In the genomic region with DNA sequence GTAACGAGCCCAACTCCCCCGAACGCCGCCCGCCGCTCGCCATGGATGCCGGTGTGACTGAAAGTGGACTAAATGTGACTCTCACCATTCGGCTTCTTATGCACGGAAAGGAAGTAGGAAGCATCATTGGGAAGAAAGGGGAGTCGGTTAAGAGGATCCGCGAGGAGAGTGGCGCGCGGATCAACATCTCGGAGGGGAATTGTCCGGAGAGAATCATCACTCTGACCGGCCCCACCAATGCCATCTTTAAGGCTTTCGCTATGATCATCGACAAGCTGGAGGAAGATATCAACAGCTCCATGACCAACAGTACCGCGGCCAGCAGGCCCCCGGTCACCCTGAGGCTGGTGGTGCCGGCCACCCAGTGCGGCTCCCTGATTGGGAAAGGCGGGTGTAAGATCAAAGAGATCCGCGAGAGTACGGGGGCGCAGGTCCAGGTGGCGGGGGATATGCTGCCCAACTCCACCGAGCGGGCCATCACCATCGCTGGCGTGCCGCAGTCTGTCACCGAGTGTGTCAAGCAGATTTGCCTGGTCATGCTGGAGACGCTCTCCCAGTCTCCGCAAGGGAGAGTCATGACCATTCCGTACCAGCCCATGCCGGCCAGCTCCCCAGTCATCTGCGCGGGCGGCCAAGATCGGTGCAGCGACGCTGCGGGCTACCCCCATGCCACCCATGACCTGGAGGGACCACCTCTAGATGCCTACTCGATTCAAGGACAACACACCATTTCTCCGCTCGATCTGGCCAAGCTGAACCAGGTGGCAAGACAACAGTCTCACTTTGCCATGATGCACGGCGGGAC, we compare ENCODE assay signal across 2 cellular contexts.
A peak's percentile ranks its signal among the peaks of the same experiment; 100 is the strongest.
TF ChIP-seq lines count a peak whose summit lies in the region.

No MANE protein-coding gene starts in this region.

TF ChIP-seq in SK-N-SH treated with all-trans-retinoic acid at 6 μM for 48 hours, 23 proteins besides CTCF, POLR2A, EP300 and RAD21 (continued from another document):
- TF ChIP-seq, protein P1, sequence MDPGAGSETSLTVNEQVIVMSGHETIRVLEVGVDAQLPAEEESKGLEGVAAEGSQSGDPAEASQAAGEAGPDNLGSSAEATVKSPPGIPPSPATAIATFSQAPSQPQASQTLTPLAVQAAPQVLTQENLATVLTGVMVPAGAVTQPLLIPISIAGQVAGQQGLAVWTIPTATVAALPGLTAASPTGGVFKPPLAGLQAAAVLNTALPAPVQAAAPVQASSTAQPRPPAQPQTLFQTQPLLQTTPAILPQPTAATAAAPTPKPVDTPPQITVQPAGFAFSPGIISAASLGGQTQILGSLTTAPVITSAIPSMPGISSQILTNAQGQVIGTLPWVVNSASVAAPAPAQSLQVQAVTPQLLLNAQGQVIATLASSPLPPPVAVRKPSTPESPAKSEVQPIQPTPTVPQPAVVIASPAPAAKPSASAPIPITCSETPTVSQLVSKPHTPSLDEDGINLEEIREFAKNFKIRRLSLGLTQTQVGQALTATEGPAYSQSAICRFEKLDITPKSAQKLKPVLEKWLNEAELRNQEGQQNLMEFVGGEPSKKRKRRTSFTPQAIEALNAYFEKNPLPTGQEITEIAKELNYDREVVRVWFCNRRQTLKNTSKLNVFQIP (CRISPR knock-in tag; IDR thresholded peaks at IDR 0.05; ENCODE audit: borderline replicate concordance, low read depth), result no peak
- no peak for TF ChIP-seq ZFP30 (CRISPR knock-in tag; IDR thresholded peaks at IDR 0.05)
- TF ChIP-seq RARB (CRISPR knock-in tag; IDR thresholded peaks at IDR 0.05), result no peak
- no peak for TF ChIP-seq PATZ1 (CRISPR knock-in tag; IDR thresholded peaks at IDR 0.05; ENCODE audit: borderline replicate concordance)
- no peak for TF ChIP-seq ZNF565 (CRISPR knock-in tag; conservative IDR thresholded peaks at IDR 0.05; ENCODE audit: low read depth)
- no peak for TF ChIP-seq TSHZ2 (CRISPR knock-in tag; IDR thresholded peaks at IDR 0.05)
- no peak for TF ChIP-seq CREB5 (CRISPR knock-in tag; IDR thresholded peaks at IDR 0.05; ENCODE audit: low read depth)
- TF ChIP-seq ESRRG (CRISPR knock-in tag; IDR thresholded peaks at IDR 0.05), result no peak
- no peak for TF ChIP-seq PPARA (CRISPR knock-in tag; IDR thresholded peaks at IDR 0.05; ENCODE audit: borderline replicate concordance)
- TF ChIP-seq OSR1 (CRISPR knock-in tag; IDR thresholded peaks at IDR 0.05), result no peak

TF ChIP-seq in GM12878, 131 proteins besides CTCF, POLR2A, EP300 and RAD21 (continued from another document and continues in another):
- TF ChIP-seq TBL1XR1 (IDR thresholded peaks at IDR 0.05; ENCODE audit: low read depth, low read length) (no peak; the same call in 1 of the 2 replicates), NRF1 (conservative IDR thresholded peaks at IDR 0.05; ENCODE audit: low read depth, low read length) (no peak), GATAD2B (conservative IDR thresholded peaks at IDR 0.05; ENCODE audit: low read depth) (0 out of 2 replicates have a peak, but pooled peaks have one; percentile 22), FOXM1 (IDR thresholded peaks at IDR 0.05; ENCODE audit: low read depth, low read length) (no peak), MLLT1 (IDR thresholded peaks at IDR 0.05) (peak; percentile 88), TCF12 (IDR thresholded peaks at IDR 0.05; ENCODE audit: low read depth, low read length) (peak; percentile 40; the same call in 1 of the 2 replicates), RELB (IDR thresholded peaks at IDR 0.05; ENCODE audit: low read depth) (peak; percentile 15; the same call in 1 of the 2 replicates), TCF7 (IDR thresholded peaks at IDR 0.05; ENCODE audit: borderline replicate concordance) (peak; percentile 75), NR2C2 (IDR thresholded peaks at IDR 0.05; ENCODE audit: borderline replicate concordance, control insufficient read depth, insufficient read length, low read depth) (no peak), PAX8 (IDR thresholded peaks at IDR 0.05) (no peak), SIN3A (IDR thresholded peaks at IDR 0.05; ENCODE audit: low read depth, low read length) (no peak), ZNF622 (IDR thresholded peaks at IDR 0.05) (no peak), SP1 (IDR thresholded peaks at IDR 0.05; ENCODE audit: low read depth, low read length) (no peak), HCFC1 (IDR thresholded peaks at IDR 0.05; ENCODE audit: low read length) (no peak), HSF1 (IDR thresholded peaks at IDR 0.05; ENCODE audit: low read depth, low read length) (no peak), SUZ12 (IDR thresholded peaks at IDR 0.05; ENCODE audit: unreplicated experiment) (no peak), POU2F2 (IDR thresholded peaks at IDR 0.05; ENCODE audit: borderline replicate concordance, low read depth, low read length) (0 out of 3 replicates have a peak, but pooled peaks have one; percentile 10), EGR1 (IDR thresholded peaks at IDR 0.05; ENCODE audit: borderline replicate concordance in 1 of 2, low read depth in 2 of 2, low read length in 2 of 2) (no peak), SPI1 (IDR thresholded peaks at IDR 0.05; ENCODE audit: borderline replicate concordance, insufficient read depth, low read depth, low read length) (no peak), MYB (IDR thresholded peaks at IDR 0.05; ENCODE audit: borderline replicate concordance, low read depth, low read length) (no peak), ZNF24 (IDR thresholded peaks at IDR 0.05) (no peak), LARP7 (IDR thresholded peaks at IDR 0.05) (peak; percentile 71), ETV6 (conservative IDR thresholded peaks at IDR 0.05 in 1 of 2, IDR thresholded peaks at IDR 0.05 in 1 of 2; ENCODE audit: borderline replicate concordance in 1 of 2, low read depth in 1 of 2) (no peak), MEF2B (IDR thresholded peaks at IDR 0.05; ENCODE audit: partially characterized antibody, poor library complexity, severe bottlenecking) (no peak), SMC3 (IDR thresholded peaks at IDR 0.05; ENCODE audit: borderline replicate concordance, low read length) (peak; percentile 7; the same call in 1 of the 2 replicates), GABPA (IDR thresholded peaks at IDR 0.05; ENCODE audit: low read depth) (no peak), TARDBP (IDR thresholded peaks at IDR 0.05; ENCODE audit: borderline replicate concordance) (no peak), IRF3 (IDR thresholded peaks at IDR 0.05) (no peak), TAF1 (IDR thresholded peaks at IDR 0.05; ENCODE audit: borderline replicate concordance, low read depth, low read length) (peak; percentile 31; the same call in 1 of the 2 replicates), IKZF1 (conservative IDR thresholded peaks at IDR 0.05) (peak; percentile 62; the same call in 1 of the 2 replicates), ASH2L (IDR thresholded peaks at IDR 0.05; ENCODE audit: borderline replicate concordance, low read depth) (no peak), MXI1 (IDR thresholded peaks at IDR 0.05; ENCODE audit: low read depth, low read length) (no peak), PRDM15 (CRISPR knock-in tag; IDR thresholded peaks at IDR 0.05) (no peak), SMAD1 (IDR thresholded peaks at IDR 0.05; ENCODE audit: low read depth, partially characterized antibody) (peak; percentile 62), SIX5 (IDR thresholded peaks at IDR 0.05; ENCODE audit: low read depth, low read length, severe bottlenecking) (no peak), PKNOX1 (IDR thresholded peaks at IDR 0.05) (no peak), RAD51 (IDR thresholded peaks at IDR 0.05) (no peak), STAT1 (conservative IDR thresholded peaks at IDR 0.05) (no peak), CEBPB (IDR thresholded peaks at IDR 0.05; ENCODE audit: borderline replicate concordance in 1 of 2, low read depth in 2 of 2, low read length in 2 of 2) (no peak), CHD1 (IDR thresholded peaks at IDR 0.05; ENCODE audit: low read depth, low read length) (no peak; the same call in 1 of the 2 replicates), KAT2A (conservative IDR thresholded peaks at IDR 0.05; ENCODE audit: control insufficient read depth, low read depth, low read length) (no peak), BHLHE40 (IDR thresholded peaks at IDR 0.05; ENCODE audit: borderline replicate concordance in 1 of 2, low read depth in 2 of 2, low read length in 1 of 2) (no peak), SRF (IDR thresholded peaks at IDR 0.05; ENCODE audit: low read depth in 2 of 2, low read length in 2 of 2) (no peak), BRCA1 (IDR thresholded peaks at IDR 0.05; ENCODE audit: low read depth, low read length) (no peak), BCL11A (IDR thresholded peaks at IDR 0.05; ENCODE audit: low read depth, low read length) (no peak), POLR2AphosphoS2 (IDR thresholded peaks at IDR 0.05; ENCODE audit: low read depth, low read length) (0 out of 2 replicates have a peak, but pooled peaks have one; percentile 34), BACH1 (IDR thresholded peaks at IDR 0.05; ENCODE audit: borderline replicate concordance) (peak; percentile 79), NFXL1 (IDR thresholded peaks at IDR 0.05; ENCODE audit: borderline replicate concordance) (no peak)
- TF ChIP-seq, protein P2, sequence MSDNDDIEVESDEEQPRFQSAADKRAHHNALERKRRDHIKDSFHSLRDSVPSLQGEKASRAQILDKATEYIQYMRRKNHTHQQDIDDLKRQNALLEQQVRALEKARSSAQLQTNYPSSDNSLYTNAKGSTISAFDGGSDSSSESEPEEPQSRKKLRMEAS (IDR thresholded peaks at IDR 0.05; ENCODE audit: low read depth, low read length), result 0 out of 2 replicates have a peak, but pooled peaks have one; percentile 30
